ENCODE assay signal across 21 cellular contexts in the genomic region with DNA sequence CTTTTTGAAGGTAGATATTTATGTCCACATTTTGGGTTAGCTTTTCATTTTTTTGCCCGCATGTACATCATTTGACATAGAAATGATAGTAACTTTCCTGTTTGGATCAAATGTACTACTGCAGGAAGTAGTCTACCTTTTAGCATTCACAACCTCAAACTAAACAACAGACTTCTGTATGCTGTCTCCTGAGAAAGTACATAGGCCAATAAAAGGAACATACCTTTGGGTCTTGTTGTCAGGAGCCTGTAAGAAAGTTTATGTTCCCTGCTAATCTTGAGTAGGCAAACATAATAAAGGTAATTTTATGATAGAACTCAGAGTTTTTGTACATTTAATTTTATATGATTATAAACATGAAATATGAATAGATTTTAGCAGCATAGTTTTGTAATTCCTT. TPM values are rescaled to one million over a fixed set of nuclear protein-coding genes. Genes with fewer than 3 reads are reported as not detected.
DNase-seq lines count a peak whose midpoint lies in the region; ATAC-seq and TF ChIP-seq lines count a peak whose summit lies in the region.
"Had no signal": no experiment of that assay in that cellular context is flagged by ENCODE, and none has a peak within 500 bp of the region (broad histone marks: within the 10 kb centered on the region; RNA-seq: fewer than 3 reads in every experiment).

No MANE protein-coding gene starts in this region.

- H3F3A ChIP-seq in PC-3 (ENCODE audit: low read length, unreplicated experiment), result no peaks in the 10 kb centered on the region

- POLR2A ChIA-PET in PC-3 (lab: Charles Lee; ENCODE audit: unreplicated experiment), result no interaction called here
- POLR2A ChIA-PET in naive thymus-derived CD4-positive, alpha-beta T cell (lab: Charles Lee), result interaction anchor here (0.8 kb wide), 1 partner anchor 20 kb away, joined by 3 read pairs; no protein-coding TSS in a partner anchor

- H2AFZ ChIP-seq in PC-3 (ENCODE audit: low read length), result no peak overlapping the region

- no peaks in the 10 kb centered on the region for H3K9me2 ChIP-seq in PC-3 (replicated peaks; ENCODE audit: low read length)

- no peaks in the 10 kb centered on the region for H3K9me3 ChIP-seq in PC-3 (ENCODE audit: low read length)
- H3K9me3 ChIP-seq in naive thymus-derived CD4-positive, alpha-beta T cell (ENCODE audit: control insufficient read depth in 2 of 3, low read length in 3 of 3), result no peaks in the 10 kb centered on the region
- H3K9me3 ChIP-seq: BLaER1 had no signal

- H3K9me3 Mint-ChIP-seq in natural killer cell, result no peaks in the 10 kb centered on the region
- H3K9me3 Mint-ChIP-seq in natural killer cell treated with Interleukin-12 subunit alpha and Interleukin-12 subunit beta and Interleukin-15 and Interleukin-18, amount 100 ng/mL, for 72 hours, result no peaks in the 10 kb centered on the region
- peaks cover 0 to 1% (median 0%) of the 10 kb centered on the region in 11 donors for H3K9me3 Mint-ChIP-seq in naive thymus-derived CD4-positive, alpha-beta T cell
- H3K9me3 Mint-ChIP-seq: CD4-positive, CD25-positive, alpha-beta regulatory T cell had no signal

- H3K4me3 ChIP-seq in PC-3 (ENCODE audit: low read length), result no peak overlapping the region
- no peak overlapping the region for H3K4me3 ChIP-seq in naive thymus-derived CD4-positive, alpha-beta T cell (ENCODE audit: low read length)
- H3K4me3 ChIP-seq: BLaER1, GM12878 had no signal

- 0 out of 2 replicates have a peak, but pooled peaks cover 2% of the 10 kb centered on the region for H3K4me1 ChIP-seq in PC-3 (ENCODE audit: insufficient read depth, low read length)
- peaks cover 9 to 11% of the 10 kb centered on the region in 2 donors for H3K4me1 ChIP-seq in naive thymus-derived CD4-positive, alpha-beta T cell (ENCODE audit: control insufficient read depth in 2 of 2, insufficient read depth in 2 of 2, low read length in 2 of 2)
- H3K4me1 ChIP-seq: BLaER1 had no signal

- H3K36me3 Mint-ChIP-seq in natural killer cell, result no peaks in the 10 kb centered on the region
- H3K36me3 Mint-ChIP-seq in natural killer cell treated with Interleukin-12 subunit alpha and Interleukin-12 subunit beta and Interleukin-15 and Interleukin-18, amount 100 ng/mL, for 72 hours, result no peaks in the 10 kb centered on the region
- H3K36me3 Mint-ChIP-seq in naive thymus-derived CD4-positive, alpha-beta T cell, result no peaks in the 10 kb centered on the region
- H3K36me3 Mint-ChIP-seq: CD4-positive, CD25-positive, alpha-beta regulatory T cell had no signal

- no TSS peak for BruUV-seq in PC-3 (replicated peaks; lab: Mats Ljungman, UMichigan)

- H3K4me2 ChIP-seq in PC-3 (ENCODE audit: low read length), result no peak overlapping the region
- H3K4me2 ChIP-seq: BLaER1 had no signal

- TF ChIP-seq CTCF in natural killer cell (IDR thresholded peaks at IDR 0.05), result no peak
- TF ChIP-seq CTCF in PC-3 (conservative IDR thresholded peaks at IDR 0.05; ENCODE audit: low read depth, low read length), result no peak

- intact Hi-C loops in natural killer cell (cut with micrococcal nuclease) (no loop called here), PC-3 (cut with micrococcal nuclease) (loop anchor here (5.0 kb wide), 1 partner anchor 38 kb away; no protein-coding TSS in a partner anchor)
- intact Hi-C loops in naive thymus-derived CD4-positive, alpha-beta T cell (cut with micrococcal nuclease), result no loop called here

- H3K9ac ChIP-seq in PC-3 (ENCODE audit: low read length), result no peak overlapping the region
- H3K9ac ChIP-seq: BLaER1 had no signal

- DNase-seq in natural killer cell (no peak), PC-3 (no peak), DMS153 (lab: John Stamatoyannopoulos, UW) (no peak), NCI-H510A (lab: John Stamatoyannopoulos, UW) (no peak)
- no peak for DNase-seq in natural killer cell treated with Interleukin-12 subunit alpha and Interleukin-12 subunit beta and Interleukin-15 and Interleukin-18, amount 100 ng/mL, for 72 hours (ENCODE audit: low spot score)
- DNase-seq in naive thymus-derived CD4-positive, alpha-beta T cell, result no peak
- DNase-seq: CD4-positive, CD25-positive, alpha-beta regulatory T cell; COR-L47; GDM1; HCEC 1CT; KBM-7; MM.1S; NCI-H2029; NCI-H446; NCI-H526 treated with DMSO at 0.1 percent for 48 hours; SHP77 had no signal

- peaks cover 35 to 38% of the 10 kb centered on the region in 2 donors for H3K4me1 Mint-ChIP-seq in natural killer cell
- H3K4me1 Mint-ChIP-seq in natural killer cell treated with Interleukin-12 subunit alpha and Interleukin-12 subunit beta and Interleukin-15 and Interleukin-18, amount 100 ng/mL, for 72 hours (ENCODE audit: low read depth in 2 of 2), result peaks cover 14 to 28% of the 10 kb centered on the region in 2 donors
- H3K4me1 Mint-ChIP-seq in naive thymus-derived CD4-positive, alpha-beta T cell, result peaks cover 14 to 70% (median 59%) of the 10 kb centered on the region in 7 donors

- peak overlapping the region; percentile 14 to 59 for H3K27ac Mint-ChIP-seq in natural killer cell
- no peak overlapping the region for H3K27ac Mint-ChIP-seq in natural killer cell treated with Interleukin-12 subunit alpha and Interleukin-12 subunit beta and Interleukin-15 and Interleukin-18, amount 100 ng/mL, for 72 hours
- peak overlapping the region in 5 of 9 donors; percentile 48 to 76 (median 52) for H3K27ac Mint-ChIP-seq in naive thymus-derived CD4-positive, alpha-beta T cell

- H3K27me3 Mint-ChIP-seq in natural killer cell (ENCODE audit: low read depth in 2 of 2), result no peaks in the 10 kb centered on the region
- H3K27me3 Mint-ChIP-seq in natural killer cell treated with Interleukin-12 subunit alpha and Interleukin-12 subunit beta and Interleukin-15 and Interleukin-18, amount 100 ng/mL, for 72 hours, result no peaks in the 10 kb centered on the region
- no peaks in the 10 kb centered on the region for H3K27me3 Mint-ChIP-seq in naive thymus-derived CD4-positive, alpha-beta T cell
- H3K27me3 Mint-ChIP-seq: CD4-positive, CD25-positive, alpha-beta regulatory T cell had no signal

- no peak overlapping the region for H3K4me3 Mint-ChIP-seq in natural killer cell
- no peak overlapping the region for H3K4me3 Mint-ChIP-seq in natural killer cell treated with Interleukin-12 subunit alpha and Interleukin-12 subunit beta and Interleukin-15 and Interleukin-18, amount 100 ng/mL, for 72 hours
- peak overlapping the region in 2 of 10 donors; percentile 35 to 52 for H3K4me3 Mint-ChIP-seq in naive thymus-derived CD4-positive, alpha-beta T cell

- no peaks in the 10 kb centered on the region; the same call in 1 of the 2 replicates for H3K36me3 ChIP-seq in PC-3 (ENCODE audit: low read depth, low read length)
- no peaks in the 10 kb centered on the region for H3K36me3 ChIP-seq in naive thymus-derived CD4-positive, alpha-beta T cell (ENCODE audit: control insufficient read depth in 2 of 3, insufficient read depth in 3 of 3, low read length in 3 of 3)
- H3K36me3 ChIP-seq: BLaER1 had no signal

- no peak for ATAC-seq in natural killer cell
- no peak for ATAC-seq in natural killer cell treated with Interleukin-12 subunit alpha and Interleukin-12 subunit beta and Interleukin-15 and Interleukin-18, amount 100 ng/mL, for 72 hours
- peak; percentile 57; the same call in 1 of the 2 replicates for ATAC-seq in PC-3
- ATAC-seq in naive thymus-derived CD4-positive, alpha-beta T cell, result no peak
- ATAC-seq in GM21447 (IDR thresholded peaks at IDR 0.05; ENCODE audit: unreplicated experiment), result no peak
- ATAC-seq: GM12878, Panc1 had no signal

- no peaks in the 10 kb centered on the region for H3K27me3 ChIP-seq in PC-3 (ENCODE audit: low read length)
- no peaks in the 10 kb centered on the region for H3K27me3 ChIP-seq in naive thymus-derived CD4-positive, alpha-beta T cell (ENCODE audit: control insufficient read depth in 2 of 2, insufficient read depth in 2 of 2, low read length in 2 of 2)

- H3K27ac ChIP-seq in PC-3 (ENCODE audit: low read length), result no peak overlapping the region
- no peak overlapping the region for H3K27ac ChIP-seq in naive thymus-derived CD4-positive, alpha-beta T cell (ENCODE audit: low read depth, low read length)
- H3K27ac ChIP-seq: BLaER1, RWPE1 had no signal

- H3K79me2 ChIP-seq in PC-3 (ENCODE audit: low read length), result peaks cover 97% of the 10 kb centered on the region

- CTCF ChIA-PET in PC-3 (lab: Charles Lee), result interaction anchor here (0.6 kb wide), 1 partner anchor 81 kb away, joined by 3 read pairs; no protein-coding TSS in a partner anchor
- CTCF ChIA-PET in naive thymus-derived CD4-positive, alpha-beta T cell (lab: Charles Lee), result interaction anchor here (1.3 kb wide), 1 partner anchor 56 kb away, joined by 5 read pairs; no protein-coding TSS in a partner anchor

- H4K20me1 ChIP-seq in PC-3 (ENCODE audit: low read length), result peaks cover 9% of the 10 kb centered on the region; the same call in 1 of the 2 replicates

RNA-seq across cellular contexts. Expression of gene STAG2, which starts 54.2 kb away (rescaled TPM):
- total RNA-seq in natural killer cell, result 10 to 100 TPM; 91.7 to 97.2 (median 92.4) TPM
- 10 to 100 TPM; 89.4 to 96.9 TPM for total RNA-seq in natural killer cell treated with Interleukin-12 subunit alpha and Interleukin-12 subunit beta and Interleukin-15 and Interleukin-18, amount 100 ng/mL, for 72 hours
- 92.1 and 95.4 TPM in 2 replicates for total RNA-seq in PC-3 (2014; rRNA removed)
- total RNA-seq in naive thymus-derived CD4-positive, alpha-beta T cell, result 100 to 1,000 TPM in 2 of 5 experiments, 10 to 100 TPM in 3; 83.2 to 124 (median 85.3) TPM
- polyA plus RNA-seq in naive thymus-derived CD4-positive, alpha-beta T cell, result 10 to 100 TPM; 73.6 to 80.2 TPM

Comparison
In these comparisons a context has a peak if more than half of its experiments do, and no peak if none do; other contexts are left out.
1. H3K27ac Mint-ChIP-seq: peak in natural killer cell (2 of 2) and naive thymus-derived CD4-positive, alpha-beta T cell (5 of 9); none in natural killer cell treated with Interleukin-12 subunit alpha and Interleukin-12 subunit beta and Interleukin-15 and Interleukin-18, amount 100 ng/mL, for 72 hours (0 of 2).